In the genomic region with DNA sequence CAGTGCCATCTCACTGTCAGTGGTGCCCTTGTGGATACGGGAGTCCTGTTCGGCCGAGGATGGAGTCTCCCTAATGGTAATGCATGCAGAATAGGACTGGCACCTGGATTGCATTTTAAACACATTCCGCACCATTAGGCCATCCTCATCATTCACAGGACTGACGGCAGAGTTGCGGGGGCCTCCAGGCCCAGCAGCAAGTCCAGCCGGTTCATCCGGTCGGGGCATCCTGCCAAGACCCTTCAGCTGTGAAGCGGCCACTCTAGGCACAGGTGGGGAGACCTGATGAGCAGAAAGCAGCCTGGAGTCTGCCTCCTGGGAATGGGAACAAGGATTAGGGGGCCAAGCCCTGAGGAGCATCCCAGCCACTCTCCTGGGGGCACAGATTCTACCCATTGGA, we compare ENCODE assay signal across 24 cellular contexts.
"Had no signal": no experiment of that assay in that cellular context is flagged by ENCODE, and none has a peak within 500 bp of the region (broad histone marks: within the 10 kb centered on the region; RNA-seq: fewer than 3 reads in every experiment).

No MANE protein-coding gene starts in this region.

- H3K27ac ChIP-seq: KMS-11 had no signal

- H3K4me1 Mint-ChIP-seq: activated naive CD8-positive, alpha-beta T cell treated with anti-CD3 and anti-CD28 coated beads, Interleukin-2, amount 50 U/mL, for 24 hours; central memory CD8-positive, alpha-beta T cell; WTC11 had no signal

- ATAC-seq: activated CD8-positive, alpha-beta T cell treated with anti-CD3 and anti-CD28 coated beads, Interleukin-2, amount 10 ng/mL, durations not matched to agents 7 days and 5 days; activated naive CD4-positive, alpha-beta T cell treated with anti-CD3 and anti-CD28 coated beads, Interleukin-2, amount 50 U/mL, for 72 hours; activated naive CD8-positive, alpha-beta T cell treated with anti-CD3 and anti-CD28 coated beads, Interleukin-2, amount 50 U/mL, for 24 hours; T-helper 17 cell; WTC11 had no signal

- H3K4me3 Mint-ChIP-seq: activated CD8-positive, alpha-beta T cell treated with anti-CD3 and anti-CD28 coated beads, Interleukin-2, amount 10 ng/mL, durations not matched to agents 7 days and 5 days; activated naive CD8-positive, alpha-beta T cell treated with anti-CD3 and anti-CD28 coated beads, Interleukin-2, amount 50 U/mL, for 24 hours; activated T-cell treated with anti-CD3 and anti-CD28 coated beads, Interleukin-2, amount 50 U/mL, for 24 hours; brain; central memory CD8-positive, alpha-beta T cell; T-helper 17 cell; WTC11 had no signal

- DNase-seq: activated CD4-positive, alpha-beta T cell treated with anti-CD3 and anti-CD28 coated beads for 48 hours; activated CD4-positive, alpha-beta T cell treated with anti-CD3 and anti-CD28 coated beads, Interleukin-2, amount 50 U/mL, for 4 hours; activated CD4-positive, CD25-positive, alpha-beta regulatory T cell treated with anti-CD3 and anti-CD28 coated beads, Interleukin-2, amount 50 U/mL, for 72 hours; activated CD8-positive, alpha-beta T cell treated with anti-CD3 and anti-CD28 coated beads, Interleukin-2, amount 10 ng/mL, durations not matched to agents 7 days and 5 days; activated effector memory CD4-positive, alpha-beta T cell treated with anti-CD3 and anti-CD28 coated beads, Interleukin-2, amount 50 U/mL, for 16 hours; activated naive CD4-positive, alpha-beta T cell treated with Interleukin-2 at 50 U/mL for 16 hours; activated naive CD8-positive, alpha-beta T cell treated with anti-CD3 and anti-CD28 coated beads, Interleukin-2, amount 50 U/mL, for 24 hours; activated T-cell treated with anti-CD3 and anti-CD28 coated beads, Interleukin-2, amount 50 U/mL, for 24 hours; amniotic stem cell; NCI-H1092; NCI-H1436; NCI-H1694 treated with DMSO at 0.1 percent for 48 hours; NCI-H2081 treated with DMSO at 0.1 percent for 48 hours; NCI-H2171 treated with DMSO at 0.1 percent for 48 hours; NCI-H446; NCI-H69; SIG-M5; T-helper 17 cell; T-helper 9 cell had no signal

- H3K27ac Mint-ChIP-seq: activated CD8-positive, alpha-beta T cell treated with anti-CD3 and anti-CD28 coated beads, Interleukin-2, amount 10 ng/mL, durations not matched to agents 7 days and 5 days; activated naive CD4-positive, alpha-beta T cell treated with anti-CD3 and anti-CD28 coated beads, Interleukin-2, amount 50 U/mL, for 72 hours; activated naive CD8-positive, alpha-beta T cell treated with anti-CD3 and anti-CD28 coated beads, Interleukin-2, amount 50 U/mL, for 24 hours; activated T-cell treated with anti-CD3 and anti-CD28 coated beads, Interleukin-2, amount 50 U/mL, for 24 hours; brain; T-helper 17 cell had no signal

- H3K9me3 Mint-ChIP-seq: activated naive CD4-positive, alpha-beta T cell treated with anti-CD3 and anti-CD28 coated beads, Interleukin-2, amount 50 U/mL, for 72 hours; activated naive CD8-positive, alpha-beta T cell treated with anti-CD3 and anti-CD28 coated beads, Interleukin-2, amount 50 U/mL, for 24 hours; activated T-cell treated with anti-CD3 and anti-CD28 coated beads, Interleukin-2, amount 50 U/mL, for 24 hours; brain; central memory CD8-positive, alpha-beta T cell had no signal

- H3K36me3 Mint-ChIP-seq: activated naive CD4-positive, alpha-beta T cell treated with anti-CD3 and anti-CD28 coated beads, Interleukin-2, amount 50 U/mL, for 72 hours; brain; WTC11 had no signal
